ENCODE assay signal across 15 cellular contexts in genomic region chr10:51371725-51372124, GRCh38.
DNase-seq lines count a peak whose midpoint lies in the region; ATAC-seq and TF ChIP-seq lines count a peak whose summit lies in the region.
"Had no signal": no experiment of that assay in that cellular context is flagged by ENCODE, and none has a peak within 500 bp of the region (broad histone marks: within the 10 kb centered on the region; RNA-seq: fewer than 3 reads in every experiment).

No MANE protein-coding gene starts in this region.

- H2AFZ ChIP-seq in GM23248 (no peak overlapping the region), mesenchymal stem cell (ENCODE audit: low read depth, low read length) (no peak overlapping the region)

- no peaks in the 10 kb centered on the region for H3K9me3 ChIP-seq in GM23248 (ENCODE audit: low read depth)
- no peaks in the 10 kb centered on the region for H3K9me3 ChIP-seq in mesenchymal stem cell (ENCODE audit: control insufficient read depth, low read length)
- H3K9me3 ChIP-seq: A549 had no signal

- no peak overlapping the region for H4K91ac ChIP-seq in mesenchymal stem cell (ENCODE audit: low read length)

- peaks cover 13% of the 10 kb centered on the region for H3K79me2 ChIP-seq in GM23248 (ENCODE audit: insufficient read depth)

- no peak overlapping the region for H4K8ac ChIP-seq in mesenchymal stem cell (ENCODE audit: low read length)

- no peaks in the 10 kb centered on the region for H3K79me1 ChIP-seq in mesenchymal stem cell (replicated peaks; ENCODE audit: low read length, poor library complexity, severe bottlenecking)

- CTCF ChIA-PET in RWPE1 (lab: Yijun Ruan, JAX): interaction anchor here (0.7 kb wide), 1 partner anchor 1065 kb away, joined by 3 read pairs; no protein-coding TSS in a partner anchor

- no peak overlapping the region for H3K4me2 ChIP-seq in GM23248 (ENCODE audit: unreplicated experiment)
- H3K4me2 ChIP-seq in mesenchymal stem cell (ENCODE audit: low read length, poor library complexity, severe bottlenecking): no peak overlapping the region
- H3K4me2 ChIP-seq: A549 had no signal

- H3K27me3 ChIP-seq in GM23248 (replicated peaks; ENCODE audit: insufficient read depth) (no peaks in the 10 kb centered on the region), brain microvascular endothelial cell (replicated peaks) (no peaks in the 10 kb centered on the region), mesenchymal stem cell (ENCODE audit: control insufficient read depth in 1 of 2, insufficient read depth in 1 of 2, low read length in 2 of 2) (no peaks in the 10 kb centered on the region)

- no peak overlapping the region for H3K14ac ChIP-seq in mesenchymal stem cell (ENCODE audit: low read length in 2 of 2)

- no peak overlapping the region for H2BK5ac ChIP-seq in mesenchymal stem cell (ENCODE audit: low read depth, low read length, poor library complexity, severe bottlenecking)

- in situ Hi-C loops in GM23248 (cut with MboI): no loop called here
- in situ Hi-C loops in brain microvascular endothelial cell (cut with HindIII; ENCODE audit: low pct_ligation_motif_present, low sequenced_read_pairs): no loop called here

- H2BK120ac ChIP-seq in mesenchymal stem cell (ENCODE audit: low read depth, low read length): no peak overlapping the region

- H3K9ac ChIP-seq in GM23248 (no peak overlapping the region), mesenchymal stem cell (ENCODE audit: low read length) (peak overlapping the region; percentile 54)

- no peak overlapping the region for H2AK5ac ChIP-seq in mesenchymal stem cell (ENCODE audit: low read length, severe bottlenecking)

- no peaks in the 10 kb centered on the region for H3K9me2 ChIP-seq in GM23248 (ENCODE audit: insufficient read depth)

- H3K36me3 ChIP-seq in GM23248 (ENCODE audit: low read depth) (no peaks in the 10 kb centered on the region), brain microvascular endothelial cell (replicated peaks) (no peaks in the 10 kb centered on the region), mesenchymal stem cell (ENCODE audit: control insufficient read depth in 1 of 2, insufficient read depth in 2 of 2, low read depth in 1 of 2, low read length in 2 of 2) (peaks cover 0 to 4% of the 10 kb centered on the region in 2 experiments)

- H2BK12ac ChIP-seq in mesenchymal stem cell (ENCODE audit: low read length in 2 of 2): no peak overlapping the region

- H3K4me1 ChIP-seq in GM23248 (ENCODE audit: insufficient read depth): peaks cover 8% of the 10 kb centered on the region
- H3K4me1 ChIP-seq in mesenchymal stem cell (ENCODE audit: control insufficient read depth, insufficient read depth, low read depth, low read length): no peaks in the 10 kb centered on the region
- H3K4me1 ChIP-seq: A549 had no signal

- H3K27ac ChIP-seq in GM23248: no peak overlapping the region
- no peak overlapping the region for H3K27ac ChIP-seq in brain microvascular endothelial cell
- H3K27ac ChIP-seq in mesenchymal stem cell (ENCODE audit: low read length, poor library complexity, severe bottlenecking): no peak overlapping the region
- H3K27ac ChIP-seq in RWPE1: no peak overlapping the region
- H3K27ac ChIP-seq: A549 had no signal

- no peak overlapping the region for H3K18ac ChIP-seq in mesenchymal stem cell (ENCODE audit: low read depth in 1 of 2, low read length in 2 of 2)

- no peak for ATAC-seq in HG02870 (IDR thresholded peaks at IDR 0.05; ENCODE audit: unreplicated experiment)
- ATAC-seq: A549; CD8-positive, alpha-beta T cell had no signal

- no peak overlapping the region for H3K23ac ChIP-seq in mesenchymal stem cell (ENCODE audit: low read length in 2 of 2)

- DNase-seq in Ammon's horn (ENCODE audit: low spot score) (peak; percentile 22), GM23248 (peak; percentile 9), brain microvascular endothelial cell (peak; percentile 2), mesenchymal stem cell (peak; percentile 12), RWPE1 (ENCODE audit: low spot score) (no peak), NCI-H146 treated with DMSO at 0.1 percent for 48 hours (lab: John Stamatoyannopoulos, UW; ENCODE audit: unreplicated experiment) (no peak)
- DNase-seq: CD8-positive, alpha-beta T cell; COR-L47; DMS153; GF-D8; GOT3; H9; IMR-90 had no signal

- POLR2A ChIA-PET in RWPE1 (lab: Yijun Ruan, JAX; ENCODE audit: low non-redundant PET): no interaction called here

- H2BK15ac ChIP-seq in mesenchymal stem cell (ENCODE audit: low read depth, poor library complexity, severe bottlenecking): no peak overlapping the region

- H3F3A ChIP-seq in GM23248 (ENCODE audit: insufficient read depth): peaks cover 6% of the 10 kb centered on the region; the same call in 1 of the 2 replicates

- WGBS in GM23248 (ENCODE audit: low coverage in 1 of 2, low lambda C conversion rate in 2 of 2, missing lambda C conversion rate in 2 of 2), 2 experiments: 30 to 39% methylated on average over 2 of the region's 2 CpGs
- 90% methylated on average over 2 of the region's 2 CpGs for WGBS in mesenchymal stem cell

- H3K4me3 ChIP-seq in GM23248: no peak overlapping the region
- no peak overlapping the region for H3K4me3 ChIP-seq in brain microvascular endothelial cell (ENCODE audit: low read depth, low read length)
- H3K4me3 ChIP-seq in mesenchymal stem cell (ENCODE audit: insufficient read depth in 1 of 2, low read depth in 1 of 2, low read length in 2 of 2): no peak overlapping the region
- H3K4me3 ChIP-seq: A549 had no signal

- TF ChIP-seq CTCF in brain microvascular endothelial cell (IDR thresholded peaks at IDR 0.05; ENCODE audit: low read depth, low read length, missing control alignments): no peak
- no peak for TF ChIP-seq CTCF in RWPE1 (conservative IDR thresholded peaks at IDR 0.05; ENCODE audit: low read depth)

- no peak overlapping the region for H3K4ac ChIP-seq in mesenchymal stem cell (ENCODE audit: low read depth in 1 of 2, low read length in 2 of 2)

- H4K20me1 ChIP-seq in GM23248 (ENCODE audit: insufficient read depth): no peaks in the 10 kb centered on the region

Comparison
In these comparisons a context has a peak if more than half of its experiments do, and no peak if none do; other contexts are left out.
1. DNase-seq: peak in Ammon's horn (single experiment), GM23248 (single experiment), brain microvascular endothelial cell (single experiment) and mesenchymal stem cell (single experiment); none in RWPE1 (single experiment) and NCI-H146 treated with DMSO at 0.1 percent for 48 hours (single experiment).